Comparison of ENCODE assay signal across 1 cellular context in genomic region chr5:78137290-78137689, GRCh38.
TF ChIP-seq lines count a peak whose summit lies in the region.

No MANE protein-coding gene starts in this region.

TF ChIP-seq in HEK293, 187 proteins besides CTCF, POLR2A, EP300 and RAD21 (continued from another document):
- TF ChIP-seq ZBTB10 (tag by site-specific recombination; IDR thresholded peaks at IDR 0.05) (no peak), BCL11B (tag by site-specific recombination; IDR thresholded peaks at IDR 0.05; ENCODE audit: low read depth) (no peak)
